Comparison of ENCODE assay signal across 8 cellular contexts in genomic region chr16:84593825-84594724, GRCh38. TPM values are rescaled to one million over a fixed set of nuclear protein-coding genes. Genes with fewer than 3 reads are reported as not detected.
DNase-seq lines count a peak whose midpoint lies in the region; ATAC-seq and TF ChIP-seq lines count a peak whose summit lies in the region.

No MANE protein-coding gene starts in this region.

- H3K27ac ChIP-seq in A673 (ENCODE audit: low read depth, low read length, poor library complexity, severe bottlenecking), result no peak overlapping the region
- H3K27ac ChIP-seq in WERI-Rb-1, result no peak overlapping the region

- H3K4me3 ChIP-seq in A673 (ENCODE audit: low read depth, low read length, poor library complexity, severe bottlenecking), result no peak overlapping the region
- no peak overlapping the region for H3K4me3 ChIP-seq in WERI-Rb-1 (ENCODE audit: low read depth, low read length)

- TF ChIP-seq CTCF in HFFc6 (IDR thresholded peaks at IDR 0.05) (no peak), A673 (conservative IDR thresholded peaks at IDR 0.05; ENCODE audit: low read depth, low read length) (no peak), WERI-Rb-1 (IDR thresholded peaks at IDR 0.05; ENCODE audit: low read depth, low read length) (no peak)

- CTCF ChIA-PET in A673 (lab: Charles Lee), result no interaction called here

- H3K36me3 ChIP-seq in A673 (ENCODE audit: insufficient read depth, low read length, poor library complexity, severe bottlenecking) (no peaks in the 10 kb centered on the region), WERI-Rb-1 (no peaks in the 10 kb centered on the region)

- peaks cover 2% of the 10 kb centered on the region for H3K4me1 ChIP-seq in A673 (ENCODE audit: insufficient read depth, low read length, poor library complexity, severe bottlenecking)

- no peaks in the 10 kb centered on the region; the same call in 1 of the 2 replicates for H3K27me3 Mint-ChIP-seq in HFFc6 (ENCODE audit: insufficient read depth)
- no peaks in the 10 kb centered on the region for H3K27me3 Mint-ChIP-seq in activated T-helper 17 cell treated with anti-CD3 and anti-CD28 coated beads, Interleukin-2, amount 50 U/mL, for 72 hours
- H3K27me3 Mint-ChIP-seq in stimulated activated naive B cell treated with anti-CD40 and anti-IgM and Interleukin-4, amounts not matched to agents 10 μg/mL and 1 μg/mL and 100 μg/mL, for 72 hours, result no peaks in the 10 kb centered on the region

- BruUV-seq in A673 (replicated peaks; lab: Mats Ljungman, UMichigan), result no TSS peak

- intact Hi-C loops in left colon (cut with DNase I, micrococcal nuclease) (no loop called here), A673 (cut with micrococcal nuclease; ENCODE audit: unreplicated experiment) (no loop called here)

- H3K4me3 Mint-ChIP-seq in HFFc6, result no peak overlapping the region
- peak overlapping the region; percentile 98 for H3K4me3 Mint-ChIP-seq in activated T-helper 17 cell treated with anti-CD3 and anti-CD28 coated beads, Interleukin-2, amount 50 U/mL, for 72 hours
- H3K4me3 Mint-ChIP-seq in stimulated activated naive B cell treated with anti-CD40 and anti-IgM and Interleukin-4, amounts not matched to agents 10 μg/mL and 1 μg/mL and 100 μg/mL, for 72 hours, result peak overlapping the region; percentile 73 to 76

- DNase-seq in HFFc6 (no peak), NCI-H226 (peak; percentile 79), left colon (peak; percentile 83 to 93), A673 (ENCODE audit: low spot score) (no peak), WERI-Rb-1 (no peak)
- DNase-seq in stimulated activated naive B cell treated with anti-CD40 and anti-IgM and Interleukin-4, amounts not matched to agents 10 μg/mL and 1 μg/mL and 100 μg/mL, for 72 hours, result peak; percentile 78

- POLR2A ChIA-PET in A673 (lab: Charles Lee; ENCODE audit: low non-redundant PET), result no interaction called here

- peaks cover 49% of the 10 kb centered on the region for H3K36me3 Mint-ChIP-seq in HFFc6 (ENCODE audit: low read depth)
- H3K36me3 Mint-ChIP-seq in activated T-helper 17 cell treated with anti-CD3 and anti-CD28 coated beads, Interleukin-2, amount 50 U/mL, for 72 hours (ENCODE audit: low read depth), result peaks cover 66% of the 10 kb centered on the region
- peaks cover 56 to 61% of the 10 kb centered on the region in 2 donors for H3K36me3 Mint-ChIP-seq in stimulated activated naive B cell treated with anti-CD40 and anti-IgM and Interleukin-4, amounts not matched to agents 10 μg/mL and 1 μg/mL and 100 μg/mL, for 72 hours

- peak overlapping the region; percentile 40; the same call in 1 of the 2 replicates for H3K27ac Mint-ChIP-seq in HFFc6
- H3K27ac Mint-ChIP-seq in activated T-helper 17 cell treated with anti-CD3 and anti-CD28 coated beads, Interleukin-2, amount 50 U/mL, for 72 hours, result peak overlapping the region; percentile 96
- H3K27ac Mint-ChIP-seq in stimulated activated naive B cell treated with anti-CD40 and anti-IgM and Interleukin-4, amounts not matched to agents 10 μg/mL and 1 μg/mL and 100 μg/mL, for 72 hours, result peak overlapping the region; percentile 94

- peaks cover 46% of the 10 kb centered on the region for H3K4me1 Mint-ChIP-seq in HFFc6 (ENCODE audit: low read depth)
- H3K4me1 Mint-ChIP-seq in activated T-helper 17 cell treated with anti-CD3 and anti-CD28 coated beads, Interleukin-2, amount 50 U/mL, for 72 hours, result peaks cover 44% of the 10 kb centered on the region
- peaks cover 48 to 68% of the 10 kb centered on the region in 2 donors for H3K4me1 Mint-ChIP-seq in stimulated activated naive B cell treated with anti-CD40 and anti-IgM and Interleukin-4, amounts not matched to agents 10 μg/mL and 1 μg/mL and 100 μg/mL, for 72 hours

- no peaks in the 10 kb centered on the region for H3K9me3 Mint-ChIP-seq in HFFc6
- H3K9me3 Mint-ChIP-seq in activated T-helper 17 cell treated with anti-CD3 and anti-CD28 coated beads, Interleukin-2, amount 50 U/mL, for 72 hours, result no peaks in the 10 kb centered on the region
- peaks cover 3 to 8% of the 10 kb centered on the region in 2 donors for H3K9me3 Mint-ChIP-seq in stimulated activated naive B cell treated with anti-CD40 and anti-IgM and Interleukin-4, amounts not matched to agents 10 μg/mL and 1 μg/mL and 100 μg/mL, for 72 hours

- H3K27me3 ChIP-seq in A673 (replicated peaks; ENCODE audit: insufficient read depth, low read depth, low read length, poor library complexity) (no peaks in the 10 kb centered on the region), WERI-Rb-1 (ENCODE audit: insufficient read depth, low read depth, severe bottlenecking) (no peaks in the 10 kb centered on the region)

- H3K9me3 ChIP-seq in A673 (ENCODE audit: low read depth, low read length, poor library complexity, severe bottlenecking), result no peaks in the 10 kb centered on the region
- H3K9me3 ChIP-seq in WERI-Rb-1 (ENCODE audit: severe bottlenecking), result no peaks in the 10 kb centered on the region

- ATAC-seq in GM18511 (IDR thresholded peaks at IDR 0.05; ENCODE audit: unreplicated experiment) (peak; percentile 94), left colon (peak; percentile 95)
- peak; percentile 68 for ATAC-seq in activated T-helper 17 cell treated with anti-CD3 and anti-CD28 coated beads, Interleukin-2, amount 50 U/mL, for 72 hours (replicated peaks)
- peak; percentile 90 for ATAC-seq in stimulated activated naive B cell treated with anti-CD40 and anti-IgM and Interleukin-4, amounts not matched to agents 10 μg/mL and 1 μg/mL and 100 μg/mL, for 72 hours (replicated peaks)

RNA-seq across cellular contexts. Expression of gene COTL1, which starts 23.8 kb away (rescaled TPM):
- 100 to 1,000 TPM; 580 to 681 (median 632) TPM for total RNA-seq in HFFc6 (2021; fragmentation: NEBNext Ultra II Directional; extraction: Animal tissue kit (Norgen Biotek cat#: 25700))
- total RNA-seq in activated T-helper 17 cell treated with anti-CD3 and anti-CD28 coated beads, Interleukin-2, amount 50 U/mL, for 72 hours, result 100 to 1,000 TPM; 250 to 505 TPM
- total RNA-seq in left colon, result 10 to 100 TPM; 51.8 to 71.0 TPM
- total RNA-seq in A673 (2021), result 34.1 and 35.9 TPM in 2 replicates

RNA-seq across cellular contexts. Expression of gene KLHL36, which starts 54.2 kb away (rescaled TPM):
- total RNA-seq in HFFc6 (2021; fragmentation: NEBNext Ultra II Directional; extraction: Animal tissue kit (Norgen Biotek cat#: 25700)), result 10 to 100 TPM; 37.6 to 58.3 (median 40.7) TPM
- 10 to 100 TPM; 52.3 to 65.5 TPM for total RNA-seq in activated T-helper 17 cell treated with anti-CD3 and anti-CD28 coated beads, Interleukin-2, amount 50 U/mL, for 72 hours
- total RNA-seq in left colon (10 to 100 TPM; 45.1 to 61.8 TPM), A673 (2021) (22.0 and 27.2 TPM in 2 replicates)

Comparison
In these comparisons a context has a peak if more than half of its experiments do, and no peak if none do; other contexts are left out.
1. DNase-seq: peak in NCI-H226 (single experiment), left colon (2 of 2) and stimulated activated naive B cell treated with anti-CD40 and anti-IgM and Interleukin-4, amounts not matched to agents 10 μg/mL and 1 μg/mL and 100 μg/mL, for 72 hours (single experiment); none in HFFc6 (single experiment), A673 (single experiment) and WERI-Rb-1 (single experiment).
2. H3K27ac Mint-ChIP-seq: peak in every context shown above with its lines; median percentile 96 in activated T-helper 17 cell treated with anti-CD3 and anti-CD28 coated beads, Interleukin-2, amount 50 U/mL, for 72 hours; 94 in stimulated activated naive B cell treated with anti-CD40 and anti-IgM and Interleukin-4, amounts not matched to agents 10 μg/mL and 1 μg/mL and 100 μg/mL, for 72 hours; 40 in HFFc6.
3. Peak in every context shown above with its lines, with median percentiles within 50 percentile points of each other: ATAC-seq.